8 cellular contexts compared by ENCODE assay signal in the genomic region with DNA sequence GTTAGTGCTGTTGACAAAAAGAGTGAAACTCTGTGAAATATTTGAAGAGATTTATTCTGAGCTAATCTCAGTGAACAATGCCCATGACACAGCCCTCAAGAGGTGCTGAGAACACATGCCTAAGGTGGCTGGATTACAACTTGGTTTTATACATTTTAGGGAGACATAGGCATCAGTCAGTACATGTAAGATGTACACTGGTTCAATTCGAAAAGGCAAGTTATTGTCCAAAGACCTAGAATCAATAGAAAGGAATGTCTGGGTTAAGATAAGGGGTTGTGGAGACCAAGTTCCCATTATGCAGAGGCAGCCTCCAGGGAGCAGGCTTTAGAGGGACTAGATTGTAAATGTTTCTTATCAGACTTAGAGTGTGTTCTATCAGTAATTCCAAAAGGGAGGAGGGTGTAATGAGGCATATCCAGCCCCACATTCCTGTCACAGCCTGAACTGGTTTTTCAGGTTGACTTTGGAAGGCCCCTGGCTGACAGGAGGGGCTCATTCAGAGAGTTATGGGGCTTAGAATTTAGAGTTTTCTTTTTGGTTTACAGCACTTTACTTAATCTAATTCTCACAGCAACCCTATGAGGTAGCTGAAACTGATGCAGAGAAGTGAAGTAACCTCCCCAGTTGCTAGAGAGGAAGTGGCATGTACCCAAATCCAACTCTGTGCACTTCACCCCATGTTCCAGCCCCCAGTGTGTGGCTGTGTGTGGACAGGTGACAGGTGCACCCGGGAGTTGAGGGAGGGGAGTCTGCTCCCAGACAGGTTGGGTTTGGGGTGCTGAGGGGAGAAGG. TPM values are rescaled to one million over a fixed set of nuclear protein-coding genes. Genes with fewer than 3 reads are reported as not detected.
DNase-seq lines count a peak whose midpoint lies in the region; ATAC-seq and TF ChIP-seq lines count a peak whose summit lies in the region.

No MANE protein-coding gene starts in this region.

- no TSS peak for BruUV-seq in PC-3 (replicated peaks; lab: Mats Ljungman, UMichigan)

- peak overlapping the region; percentile 72 for H3K4me2 ChIP-seq in PC-3 (ENCODE audit: low read length)

- in situ Hi-C loops in G401 (cut with HindIII; ENCODE audit: low sequenced_read_pairs) = no loop called here

- H3K79me2 ChIP-seq in PC-3 (ENCODE audit: low read length) = no peaks in the 10 kb centered on the region

- TF ChIP-seq CTCF in PC-3 (conservative IDR thresholded peaks at IDR 0.05; ENCODE audit: low read depth, low read length) = no peak
- no peak for TF ChIP-seq CTCF in right atrium auricular region (IDR thresholded peaks at IDR 0.05)
- TF ChIP-seq CTCF in stomach (IDR thresholded peaks at IDR 0.05) = no peak
- TF ChIP-seq CTCF in GM20000 (IDR thresholded peaks at IDR 0.05; ENCODE audit: extremely low read depth, missing control alignments) = no peak

- TF ChIP-seq POLR2A in stomach (IDR thresholded peaks at IDR 0.05) = no peak

- H3K4me3 ChIP-seq in PC-3 (ENCODE audit: low read length) (peak overlapping the region; percentile 55; the same call in 1 of the 2 replicates), right atrium auricular region (no peak overlapping the region), stomach (no peak overlapping the region)

- DNase-seq in PC-3 (peak; percentile 86), right atrium auricular region (ENCODE audit: low spot score) (no peak), stomach (peak; percentile 67), GM20000 (ENCODE audit: low spot score) (no peak), HuH-7 (ENCODE audit: low spot score) (no peak), G401 (ENCODE audit: low spot score) (no peak)

- no peak overlapping the region for H2AFZ ChIP-seq in PC-3 (ENCODE audit: low read length)

- ATAC-seq in GM21786 (IDR thresholded peaks at IDR 0.05; ENCODE audit: unreplicated experiment) (peak; percentile 66), PC-3 (0 out of 2 replicates have a peak, but pooled peaks have one; percentile 1), HG03469 (IDR thresholded peaks at IDR 0.05; ENCODE audit: unreplicated experiment) (no peak)

- H3K9me3 ChIP-seq in PC-3 (ENCODE audit: low read length) (no peaks in the 10 kb centered on the region), right atrium auricular region (no peaks in the 10 kb centered on the region), stomach (no peaks in the 10 kb centered on the region)

- POLR2A ChIA-PET in PC-3 (lab: Charles Lee; ENCODE audit: unreplicated experiment) = interaction anchor here (1.2 kb wide), 1 partner anchor 30 kb away, joined by 7 read pairs; no protein-coding TSS in a partner anchor

- CTCF ChIA-PET in PC-3 (lab: Charles Lee) = no interaction called here

- H3K27ac ChIP-seq in PC-3 (ENCODE audit: low read length) = peak overlapping the region; percentile 97
- H3K27ac ChIP-seq in right atrium auricular region = peak overlapping the region; percentile 58 to 86
- H3K27ac ChIP-seq in stomach = peak overlapping the region; percentile 84 to 92 (median 89)

- TF ChIP-seq EP300 in stomach (IDR thresholded peaks at IDR 0.05) = no peak

- H4K20me1 ChIP-seq in PC-3 (ENCODE audit: low read length) = no peaks in the 10 kb centered on the region

- no peaks in the 10 kb centered on the region for H3K36me3 ChIP-seq in PC-3 (ENCODE audit: low read depth, low read length)
- H3K36me3 ChIP-seq in right atrium auricular region = no peaks in the 10 kb centered on the region
- no peaks in the 10 kb centered on the region for H3K36me3 ChIP-seq in stomach

- H3K9ac ChIP-seq in PC-3 (ENCODE audit: low read length) = peak overlapping the region; percentile 91

- peaks cover 10% of the 10 kb centered on the region for H3F3A ChIP-seq in PC-3 (ENCODE audit: low read length, unreplicated experiment)

- H3K9me2 ChIP-seq in PC-3 (replicated peaks; ENCODE audit: low read length) = no peaks in the 10 kb centered on the region

- WGBS in stomach, 5 donors = 18 to 52% (median 32%) methylated on average over 2 of the region's 2 CpGs

- H3K27me3 ChIP-seq in PC-3 (ENCODE audit: low read length) (no peaks in the 10 kb centered on the region), right atrium auricular region (no peaks in the 10 kb centered on the region), stomach (no peaks in the 10 kb centered on the region)

- intact Hi-C loops in PC-3 (cut with micrococcal nuclease) (no loop called here), stomach (cut with DNase I; ENCODE audit: low total_unique reads) (no loop called here)

- peaks cover 52% of the 10 kb centered on the region for H3K4me1 ChIP-seq in PC-3 (ENCODE audit: insufficient read depth, low read length)
- peaks cover 0 to 25% of the 10 kb centered on the region in 2 donors for H3K4me1 ChIP-seq in right atrium auricular region
- H3K4me1 ChIP-seq in stomach = peaks cover 25 to 63% (median 38%) of the 10 kb centered on the region in 4 donors

RNA-seq across cellular contexts. Expression of gene ASAP2, which starts 28.3 kb away (rescaled TPM):
- total RNA-seq in PC-3 (2014; rRNA removed) (25.2 and 34.5 TPM in 2 replicates), right atrium auricular region (10 to 100 TPM; 13.2 to 20.3 TPM), stomach (10 to 100 TPM; 32.1 to 55.4 (median 37.1) TPM)
- polyA plus RNA-seq in stomach = 10 to 100 TPM in 1 of 3 donors, 1 to 10 TPM in 2; 9.7 to 25.1 (median 9.8) TPM
- 5.5 and 7.1 TPM in 2 replicates for total RNA-seq in G401 (2014; rRNA removed; shearing (Covaris generic))

Comparison
In these comparisons a context has a peak if more than half of its experiments do, and no peak if none do; other contexts are left out.
1. DNase-seq: peak in PC-3 (single experiment) and stomach (single experiment); none in right atrium auricular region (single experiment), GM20000 (single experiment), HuH-7 (single experiment) and G401 (single experiment).
2. Peak in every context shown above with its lines, with median percentiles within 50 percentile points of each other: H3K27ac ChIP-seq.